In the genomic region with DNA sequence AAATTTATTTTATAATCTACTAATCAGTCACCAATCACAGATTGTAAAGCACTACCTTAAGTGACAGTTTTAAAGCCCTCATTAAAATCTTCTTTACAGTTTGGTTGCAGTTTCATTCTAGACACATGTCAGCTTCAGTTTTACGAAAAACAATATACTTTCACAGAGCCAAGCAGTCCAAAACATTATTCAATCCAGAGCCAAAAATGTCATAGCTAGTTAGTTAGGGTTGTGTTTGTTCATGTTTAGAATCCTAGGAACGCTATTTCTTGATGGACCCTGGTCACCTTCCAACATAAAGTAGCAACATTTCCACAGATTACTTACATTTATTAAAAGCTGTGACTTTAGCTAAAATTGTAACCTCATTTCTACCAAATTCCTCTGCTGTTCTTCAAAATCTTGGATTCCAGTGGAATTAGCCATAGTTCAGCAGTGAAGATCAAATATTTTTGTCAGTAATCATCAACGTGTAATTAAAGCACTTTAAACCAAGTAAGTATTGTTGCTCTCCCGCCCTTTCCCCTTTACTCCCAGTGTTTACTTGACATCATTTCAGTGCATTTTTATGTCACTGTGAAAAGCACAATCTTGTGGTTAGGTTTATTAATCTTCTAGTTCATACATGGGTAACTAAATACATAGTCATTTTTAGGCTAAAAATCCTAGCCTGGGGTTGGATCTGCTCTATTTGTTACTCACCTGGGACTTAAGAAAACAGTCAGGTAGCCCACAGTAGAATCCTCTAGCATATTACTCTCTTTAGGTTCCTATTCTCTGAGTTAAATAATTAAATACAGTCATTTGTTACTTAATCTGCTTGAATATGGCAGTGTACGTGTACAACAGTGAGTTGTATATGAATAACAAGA, we compare ENCODE assay signal across 14 cellular contexts.
DNase-seq lines count a peak whose midpoint lies in the region; ATAC-seq and TF ChIP-seq lines count a peak whose summit lies in the region.
"Had no signal": no experiment of that assay in that cellular context is flagged by ENCODE, and none has a peak within 500 bp of the region (broad histone marks: within the 10 kb centered on the region; RNA-seq: fewer than 3 reads in every experiment).

No MANE protein-coding gene starts in this region.

- no peak for TF ChIP-seq EP300 in tibial nerve (IDR thresholded peaks at IDR 0.05)

- H3K27ac ChIP-seq in tibial nerve (no peak overlapping the region), SJCRH30 (no peak overlapping the region)

- H3K27me3 ChIP-seq in tibial nerve: no peaks in the 10 kb centered on the region
- H3K27me3 ChIP-seq in SJCRH30: no peaks in the 10 kb centered on the region

- H3K4me1 Mint-ChIP-seq in Calu3 (ENCODE audit: low read depth, unreplicated experiment) (peaks cover 40% of the 10 kb centered on the region), chondrocyte (ENCODE audit: low read depth) (peaks cover 33% of the 10 kb centered on the region)

- BruUV-seq in Calu3 (replicated peaks; lab: Mats Ljungman, UMichigan): no TSS peak

- TF ChIP-seq POLR2A in tibial nerve (IDR thresholded peaks at IDR 0.05): no peak

- H3K4me1 ChIP-seq in mucosa of descending colon (ENCODE audit: low read depth) (peaks cover 15% of the 10 kb centered on the region), tibial nerve (peaks cover 3 to 78% (median 21%) of the 10 kb centered on the region in 4 donors), SJCRH30 (0 out of 2 replicates have a peak, but pooled peaks cover 7% of the 10 kb centered on the region)

- CTCF ChIA-PET in Calu3 (lab: Charles Lee): no interaction called here

- intact Hi-C loops in Calu3 (cut with micrococcal nuclease; ENCODE audit: unreplicated experiment): no loop called here
- intact Hi-C loops in mucosa of descending colon (cut with DNase I, micrococcal nuclease): no loop called here

- H3K36me3 ChIP-seq in mucosa of descending colon (ENCODE audit: low read depth): no peaks in the 10 kb centered on the region
- peaks cover 0 to 7% (median 0%) of the 10 kb centered on the region in 3 donors for H3K36me3 ChIP-seq in tibial nerve
- H3K36me3 ChIP-seq in SJCRH30: no peaks in the 10 kb centered on the region; the same call in 1 of the 2 replicates

- H3K4me3 ChIP-seq in mucosa of descending colon (no peak overlapping the region), tibial nerve (no peak overlapping the region), SJCRH30 (no peak overlapping the region)

- WGBS in tibial nerve, 2 donors: 40 to 46% methylated on average over 5 of the region's 5 CpGs

- ATAC-seq in mucosa of descending colon (peak; percentile 50), HG02571 (IDR thresholded peaks at IDR 0.05; ENCODE audit: unreplicated experiment) (no peak)

- H3K27ac Mint-ChIP-seq in Calu3 (ENCODE audit: unreplicated experiment): peak overlapping the region; percentile 2
- peak overlapping the region; percentile 68 for H3K27ac Mint-ChIP-seq in chondrocyte (ENCODE audit: unreplicated experiment)

- no peaks in the 10 kb centered on the region for H3K9me3 ChIP-seq in mucosa of descending colon
- no peaks in the 10 kb centered on the region for H3K9me3 ChIP-seq in tibial nerve
- H3K9me3 ChIP-seq in SJCRH30 (replicated peaks): no peaks in the 10 kb centered on the region

- TF ChIP-seq CTCF in Calu3 (IDR thresholded peaks at IDR 0.05; ENCODE audit: unreplicated experiment) (no peak), chondrocyte (IDR thresholded peaks at IDR 0.05) (no peak), mucosa of descending colon (IDR thresholded peaks at IDR 0.05) (no peak), tibial nerve (IDR thresholded peaks at IDR 0.05) (no peak)

- H3K27me3 Mint-ChIP-seq in Calu3 (ENCODE audit: unreplicated experiment) (no peaks in the 10 kb centered on the region), chondrocyte (ENCODE audit: low read depth) (no peaks in the 10 kb centered on the region)

- DNase-seq in Calu3: no peak
- peak; percentile 55 for DNase-seq in LHCN-M2 (ENCODE audit: low read depth)
- DNase-seq in chondrocyte (ENCODE audit: low spot score): no peak
- no peak for DNase-seq in mucosa of descending colon
- DNase-seq in tibial nerve (ENCODE audit: low spot score in 2 of 2): no peak
- no peak for DNase-seq in SJCRH30
- DNase-seq in activated CD4-positive, alpha-beta T cell treated with anti-CD3 and anti-CD28 coated beads, Interleukin-2, amount 50 U/mL, for 1 hour: no peak
- DNase-seq: activated T-cell treated with anti-CD3 and anti-CD28 coated beads, Interleukin-2, amount 50 U/mL, for 1 hour; cortex of kidney; DMS 273 treated with DMSO at 0.1 percent for 48 hours; H7; NCI-H1048; stimulated activated CD4-positive, alpha-beta T cell treated with anti-CD3 and anti-CD28 coated beads, Interleukin-4, amount 100 ng/mL, for 24 hours had no signal

- H3K9me3 Mint-ChIP-seq in Calu3 (ENCODE audit: low read depth, unreplicated experiment): no peaks in the 10 kb centered on the region
- no peaks in the 10 kb centered on the region for H3K9me3 Mint-ChIP-seq in chondrocyte (ENCODE audit: low read depth)

- H3K4me3 Mint-ChIP-seq in Calu3 (ENCODE audit: low read depth, unreplicated experiment) (no peak overlapping the region), chondrocyte (ENCODE audit: unreplicated experiment) (peak overlapping the region; percentile 10)

- no peaks in the 10 kb centered on the region for H3K36me3 Mint-ChIP-seq in Calu3 (ENCODE audit: insufficient read depth, unreplicated experiment)
- H3K36me3 Mint-ChIP-seq in chondrocyte (ENCODE audit: low read depth): peaks cover 2% of the 10 kb centered on the region
